1 cellular context compared by ENCODE assay signal in the genomic region with DNA sequence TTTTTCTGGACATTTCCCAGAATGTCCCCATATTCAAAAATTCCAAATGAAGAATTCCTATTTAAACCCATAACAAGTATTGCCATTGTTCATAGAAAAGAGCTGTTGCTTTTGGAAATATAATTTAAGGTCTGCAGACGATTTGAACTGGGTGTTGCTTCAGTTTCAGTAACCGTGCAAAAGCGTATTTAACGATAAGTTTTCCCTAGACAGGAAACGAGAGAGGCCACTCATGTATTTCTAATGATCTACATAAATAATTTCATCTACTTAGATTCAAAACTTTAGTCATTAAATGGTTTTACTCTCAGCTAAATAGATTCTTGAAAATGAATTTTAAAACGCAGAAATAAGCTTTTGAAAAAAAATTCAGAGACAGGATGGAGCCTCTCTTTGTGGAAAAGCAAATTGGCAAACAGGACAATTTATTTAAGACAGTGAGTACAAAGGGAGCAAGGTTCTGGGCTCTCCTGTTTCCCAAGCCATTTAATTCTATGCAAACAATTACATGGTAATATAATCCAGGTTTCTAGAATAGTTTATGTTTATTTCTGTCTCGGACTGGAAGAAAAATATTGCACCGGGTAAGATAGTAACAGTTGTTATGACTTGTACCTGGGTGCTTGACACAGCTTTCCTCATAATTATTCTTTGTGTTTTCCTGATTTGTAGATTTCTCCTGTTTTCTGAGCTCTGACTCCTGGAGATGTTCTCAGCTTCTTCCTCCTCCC.
A peak's percentile ranks its signal among the peaks of the same experiment; 100 is the strongest.
TF ChIP-seq lines count a peak whose summit lies in the region.

No MANE protein-coding gene starts in this region.

TF ChIP-seq in HepG2, 621 proteins besides CTCF, POLR2A, EP300 and RAD21 (continued from another document and continues in another):
- TF ChIP-seq, protein P1, sequence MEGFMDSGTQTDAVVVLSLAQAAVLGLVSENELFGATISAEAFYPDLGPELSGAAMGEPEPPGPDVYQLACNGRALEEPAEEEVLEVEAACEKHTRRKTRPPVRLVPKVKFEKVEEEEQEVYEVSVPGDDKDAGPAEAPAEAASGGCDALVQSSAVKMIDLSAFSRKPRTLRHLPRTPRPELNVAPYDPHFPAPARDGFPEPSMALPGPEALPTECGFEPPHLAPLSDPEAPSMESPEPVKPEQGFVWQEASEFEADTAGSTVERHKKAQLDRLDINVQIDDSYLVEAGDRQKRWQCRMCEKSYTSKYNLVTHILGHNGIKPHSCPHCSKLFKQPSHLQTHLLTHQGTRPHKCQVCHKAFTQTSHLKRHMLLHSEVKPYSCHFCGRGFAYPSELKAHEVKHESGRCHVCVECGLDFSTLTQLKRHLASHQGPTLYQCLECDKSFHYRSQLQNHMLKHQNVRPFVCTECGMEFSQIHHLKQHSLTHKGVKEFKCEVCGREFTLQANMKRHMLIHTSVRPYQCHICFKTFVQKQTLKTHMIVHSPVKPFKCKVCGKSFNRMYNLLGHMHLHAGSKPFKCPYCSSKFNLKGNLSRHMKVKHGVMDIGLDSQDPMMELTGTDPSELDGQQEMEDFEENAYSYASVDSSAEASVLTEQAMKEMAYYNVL (CRISPR knock-in tag; IDR thresholded peaks at IDR 0.05; ENCODE audit: borderline replicate concordance), result no peak
- no peak for TF ChIP-seq ZNF337 (CRISPR knock-in tag; IDR thresholded peaks at IDR 0.05; ENCODE audit: borderline replicate concordance, low read depth)
- no peak for TF ChIP-seq HNRNPK (IDR thresholded peaks at IDR 0.05; ENCODE audit: low read depth, low read length, poor library complexity, severe bottlenecking)
- TF ChIP-seq ZBTB8A (CRISPR knock-in tag; IDR thresholded peaks at IDR 0.05; ENCODE audit: borderline replicate concordance, low read depth), result no peak
- TF ChIP-seq, protein P2, sequence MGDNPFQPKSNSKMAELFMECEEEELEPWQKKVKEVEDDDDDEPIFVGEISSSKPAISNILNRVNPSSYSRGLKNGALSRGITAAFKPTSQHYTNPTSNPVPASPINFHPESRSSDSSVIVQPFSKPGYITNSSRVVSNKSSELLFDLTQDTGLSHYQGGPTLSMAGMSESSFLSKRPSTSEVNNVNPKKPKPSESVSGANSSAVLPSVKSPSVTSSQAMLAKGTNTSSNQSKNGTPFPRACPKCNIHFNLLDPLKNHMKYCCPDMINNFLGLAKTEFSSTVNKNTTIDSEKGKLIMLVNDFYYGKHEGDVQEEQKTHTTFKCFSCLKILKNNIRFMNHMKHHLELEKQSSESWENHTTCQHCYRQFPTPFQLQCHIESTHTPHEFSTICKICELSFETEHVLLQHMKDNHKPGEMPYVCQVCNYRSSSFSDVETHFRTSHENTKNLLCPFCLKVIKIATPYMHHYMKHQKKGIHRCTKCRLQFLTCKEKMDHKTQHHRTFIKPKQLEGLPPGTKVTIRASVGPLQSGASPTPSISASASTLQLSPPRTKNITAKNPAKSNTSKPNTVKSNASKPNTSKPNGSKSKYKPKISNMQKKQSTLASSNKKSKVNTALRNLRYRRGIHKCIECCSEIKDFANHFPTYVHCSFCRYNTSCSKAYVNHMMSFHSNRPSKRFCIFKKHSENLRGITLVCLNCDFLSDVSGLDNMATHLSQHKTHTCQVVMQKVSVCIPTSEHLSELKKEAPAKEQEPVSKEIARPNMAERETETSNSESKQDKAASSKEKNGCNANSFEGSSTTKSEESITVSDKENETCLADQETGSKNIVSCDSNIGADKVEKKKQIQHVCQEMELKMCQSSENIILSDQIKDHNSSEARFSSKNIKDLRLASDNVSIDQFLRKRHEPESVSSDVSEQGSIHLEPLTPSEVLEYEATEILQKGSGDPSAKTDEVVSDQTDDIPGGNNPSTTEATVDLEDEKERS (CRISPR knock-in tag; IDR thresholded peaks at IDR 0.05), result no peak
- TF ChIP-seq ISX (CRISPR knock-in tag; conservative IDR thresholded peaks at IDR 0.05), result no peak
- TF ChIP-seq, protein P3, sequence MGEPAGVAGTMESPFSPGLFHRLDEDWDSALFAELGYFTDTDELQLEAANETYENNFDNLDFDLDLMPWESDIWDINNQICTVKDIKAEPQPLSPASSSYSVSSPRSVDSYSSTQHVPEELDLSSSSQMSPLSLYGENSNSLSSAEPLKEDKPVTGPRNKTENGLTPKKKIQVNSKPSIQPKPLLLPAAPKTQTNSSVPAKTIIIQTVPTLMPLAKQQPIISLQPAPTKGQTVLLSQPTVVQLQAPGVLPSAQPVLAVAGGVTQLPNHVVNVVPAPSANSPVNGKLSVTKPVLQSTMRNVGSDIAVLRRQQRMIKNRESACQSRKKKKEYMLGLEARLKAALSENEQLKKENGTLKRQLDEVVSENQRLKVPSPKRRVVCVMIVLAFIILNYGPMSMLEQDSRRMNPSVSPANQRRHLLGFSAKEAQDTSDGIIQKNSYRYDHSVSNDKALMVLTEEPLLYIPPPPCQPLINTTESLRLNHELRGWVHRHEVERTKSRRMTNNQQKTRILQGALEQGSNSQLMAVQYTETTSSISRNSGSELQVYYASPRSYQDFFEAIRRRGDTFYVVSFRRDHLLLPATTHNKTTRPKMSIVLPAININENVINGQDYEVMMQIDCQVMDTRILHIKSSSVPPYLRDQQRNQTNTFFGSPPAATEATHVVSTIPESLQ (CRISPR knock-in tag; conservative IDR thresholded peaks at IDR 0.05), result no peak
- peak; percentile 79 for TF ChIP-seq ASH2L (IDR thresholded peaks at IDR 0.05; ENCODE audit: insufficient read length, low read depth, low read length)
- TF ChIP-seq ZNF350 (CRISPR knock-in tag; IDR thresholded peaks at IDR 0.05; ENCODE audit: borderline replicate concordance, low read depth), result no peak
- TF ChIP-seq, protein P4, sequence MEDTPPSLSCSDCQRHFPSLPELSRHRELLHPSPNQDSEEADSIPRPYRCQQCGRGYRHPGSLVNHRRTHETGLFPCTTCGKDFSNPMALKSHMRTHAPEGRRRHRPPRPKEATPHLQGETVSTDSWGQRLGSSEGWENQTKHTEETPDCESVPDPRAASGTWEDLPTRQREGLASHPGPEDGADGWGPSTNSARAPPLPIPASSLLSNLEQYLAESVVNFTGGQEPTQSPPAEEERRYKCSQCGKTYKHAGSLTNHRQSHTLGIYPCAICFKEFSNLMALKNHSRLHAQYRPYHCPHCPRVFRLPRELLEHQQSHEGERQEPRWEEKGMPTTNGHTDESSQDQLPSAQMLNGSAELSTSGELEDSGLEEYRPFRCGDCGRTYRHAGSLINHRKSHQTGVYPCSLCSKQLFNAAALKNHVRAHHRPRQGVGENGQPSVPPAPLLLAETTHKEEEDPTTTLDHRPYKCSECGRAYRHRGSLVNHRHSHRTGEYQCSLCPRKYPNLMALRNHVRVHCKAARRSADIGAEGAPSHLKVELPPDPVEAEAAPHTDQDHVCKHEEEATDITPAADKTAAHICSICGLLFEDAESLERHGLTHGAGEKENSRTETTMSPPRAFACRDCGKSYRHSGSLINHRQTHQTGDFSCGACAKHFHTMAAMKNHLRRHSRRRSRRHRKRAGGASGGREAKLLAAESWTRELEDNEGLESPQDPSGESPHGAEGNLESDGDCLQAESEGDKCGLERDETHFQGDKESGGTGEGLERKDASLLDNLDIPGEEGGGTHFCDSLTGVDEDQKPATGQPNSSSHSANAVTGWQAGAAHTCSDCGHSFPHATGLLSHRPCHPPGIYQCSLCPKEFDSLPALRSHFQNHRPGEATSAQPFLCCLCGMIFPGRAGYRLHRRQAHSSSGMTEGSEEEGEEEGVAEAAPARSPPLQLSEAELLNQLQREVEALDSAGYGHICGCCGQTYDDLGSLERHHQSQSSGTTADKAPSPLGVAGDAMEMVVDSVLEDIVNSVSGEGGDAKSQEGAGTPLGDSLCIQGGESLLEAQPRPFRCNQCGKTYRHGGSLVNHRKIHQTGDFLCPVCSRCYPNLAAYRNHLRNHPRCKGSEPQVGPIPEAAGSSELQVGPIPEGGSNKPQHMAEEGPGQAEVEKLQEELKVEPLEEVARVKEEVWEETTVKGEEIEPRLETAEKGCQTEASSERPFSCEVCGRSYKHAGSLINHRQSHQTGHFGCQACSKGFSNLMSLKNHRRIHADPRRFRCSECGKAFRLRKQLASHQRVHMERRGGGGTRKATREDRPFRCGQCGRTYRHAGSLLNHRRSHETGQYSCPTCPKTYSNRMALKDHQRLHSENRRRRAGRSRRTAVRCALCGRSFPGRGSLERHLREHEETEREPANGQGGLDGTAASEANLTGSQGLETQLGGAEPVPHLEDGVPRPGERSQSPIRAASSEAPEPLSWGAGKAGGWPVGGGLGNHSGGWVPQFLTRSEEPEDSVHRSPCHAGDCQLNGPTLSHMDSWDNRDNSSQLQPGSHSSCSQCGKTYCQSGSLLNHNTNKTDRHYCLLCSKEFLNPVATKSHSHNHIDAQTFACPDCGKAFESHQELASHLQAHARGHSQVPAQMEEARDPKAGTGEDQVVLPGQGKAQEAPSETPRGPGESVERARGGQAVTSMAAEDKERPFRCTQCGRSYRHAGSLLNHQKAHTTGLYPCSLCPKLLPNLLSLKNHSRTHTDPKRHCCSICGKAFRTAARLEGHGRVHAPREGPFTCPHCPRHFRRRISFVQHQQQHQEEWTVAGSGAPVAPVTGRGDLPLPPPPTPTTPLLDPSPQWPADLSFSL (CRISPR knock-in tag; IDR thresholded peaks at IDR 0.05), result no peak
- TF ChIP-seq CHD4 (IDR thresholded peaks at IDR 0.05; ENCODE audit: borderline replicate concordance, low read length), result no peak; the same call in 1 of the 2 replicates
- TF ChIP-seq ZNF543 (CRISPR knock-in tag; IDR thresholded peaks at IDR 0.05), result 0 out of 2 replicates have a peak, but pooled peaks have one; percentile 3
- TF ChIP-seq, protein P5, sequence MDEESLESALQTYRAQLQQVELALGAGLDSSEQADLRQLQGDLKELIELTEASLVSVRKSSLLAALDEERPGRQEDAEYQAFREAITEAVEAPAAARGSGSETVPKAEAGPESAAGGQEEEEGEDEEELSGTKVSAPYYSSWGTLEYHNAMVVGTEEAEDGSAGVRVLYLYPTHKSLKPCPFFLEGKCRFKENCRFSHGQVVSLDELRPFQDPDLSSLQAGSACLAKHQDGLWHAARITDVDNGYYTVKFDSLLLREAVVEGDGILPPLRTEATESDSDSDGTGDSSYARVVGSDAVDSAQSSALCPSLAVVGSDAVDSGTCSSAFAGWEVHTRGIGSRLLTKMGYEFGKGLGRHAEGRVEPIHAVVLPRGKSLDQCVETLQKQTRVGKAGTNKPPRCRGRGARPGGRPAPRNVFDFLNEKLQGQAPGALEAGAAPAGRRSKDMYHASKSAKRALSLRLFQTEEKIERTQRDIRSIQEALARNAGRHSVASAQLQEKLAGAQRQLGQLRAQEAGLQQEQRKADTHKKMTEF (CRISPR knock-in tag; IDR thresholded peaks at IDR 0.05), result peak; percentile 47; the same call in 1 of the 2 replicates
- no peak for TF ChIP-seq NR1H2 (CRISPR knock-in tag; IDR thresholded peaks at IDR 0.05; ENCODE audit: borderline replicate concordance, low read depth)
- no peak for TF ChIP-seq ZNF605 (CRISPR knock-in tag; IDR thresholded peaks at IDR 0.05)
- TF ChIP-seq RXRB (CRISPR knock-in tag; IDR thresholded peaks at IDR 0.05; ENCODE audit: borderline replicate concordance), result peak; percentile 9; the same call in 1 of the 2 replicates
- TF ChIP-seq TCF7L2 (IDR thresholded peaks at IDR 0.05; ENCODE audit: low read depth, low read length), result peak; percentile 48
- TF ChIP-seq ZNF563 (CRISPR knock-in tag; IDR thresholded peaks at IDR 0.05), result no peak
- peak; percentile 30; the same call in 1 of the 2 replicates for TF ChIP-seq RARA (CRISPR knock-in tag; IDR thresholded peaks at IDR 0.05)
- no peak for TF ChIP-seq XRCC5 (optimal IDR thresholded peaks at IDR 0.05; ENCODE audit: low read length)
- TF ChIP-seq HNF4A (CRISPR knock-in tag; IDR thresholded peaks at IDR 0.05), result peak; percentile 35; the same call in 1 of the 2 replicates
- TF ChIP-seq, protein P6, sequence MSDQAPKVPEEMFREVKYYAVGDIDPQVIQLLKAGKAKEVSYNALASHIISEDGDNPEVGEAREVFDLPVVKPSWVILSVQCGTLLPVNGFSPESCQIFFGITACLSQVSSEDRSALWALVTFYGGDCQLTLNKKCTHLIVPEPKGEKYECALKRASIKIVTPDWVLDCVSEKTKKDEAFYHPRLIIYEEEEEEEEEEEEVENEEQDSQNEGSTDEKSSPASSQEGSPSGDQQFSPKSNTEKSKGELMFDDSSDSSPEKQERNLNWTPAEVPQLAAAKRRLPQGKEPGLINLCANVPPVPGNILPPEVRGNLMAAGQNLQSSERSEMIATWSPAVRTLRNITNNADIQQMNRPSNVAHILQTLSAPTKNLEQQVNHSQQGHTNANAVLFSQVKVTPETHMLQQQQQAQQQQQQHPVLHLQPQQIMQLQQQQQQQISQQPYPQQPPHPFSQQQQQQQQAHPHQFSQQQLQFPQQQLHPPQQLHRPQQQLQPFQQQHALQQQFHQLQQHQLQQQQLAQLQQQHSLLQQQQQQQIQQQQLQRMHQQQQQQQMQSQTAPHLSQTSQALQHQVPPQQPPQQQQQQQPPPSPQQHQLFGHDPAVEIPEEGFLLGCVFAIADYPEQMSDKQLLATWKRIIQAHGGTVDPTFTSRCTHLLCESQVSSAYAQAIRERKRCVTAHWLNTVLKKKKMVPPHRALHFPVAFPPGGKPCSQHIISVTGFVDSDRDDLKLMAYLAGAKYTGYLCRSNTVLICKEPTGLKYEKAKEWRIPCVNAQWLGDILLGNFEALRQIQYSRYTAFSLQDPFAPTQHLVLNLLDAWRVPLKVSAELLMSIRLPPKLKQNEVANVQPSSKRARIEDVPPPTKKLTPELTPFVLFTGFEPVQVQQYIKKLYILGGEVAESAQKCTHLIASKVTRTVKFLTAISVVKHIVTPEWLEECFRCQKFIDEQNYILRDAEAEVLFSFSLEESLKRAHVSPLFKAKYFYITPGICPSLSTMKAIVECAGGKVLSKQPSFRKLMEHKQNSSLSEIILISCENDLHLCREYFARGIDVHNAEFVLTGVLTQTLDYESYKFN (CRISPR knock-in tag; conservative IDR thresholded peaks at IDR 0.05), result peak; percentile 42; the same call in 1 of the 2 replicates
- TF ChIP-seq MAFF (IDR thresholded peaks at IDR 0.05; ENCODE audit: low read depth, low read length), result no peak
- TF ChIP-seq, protein P7, sequence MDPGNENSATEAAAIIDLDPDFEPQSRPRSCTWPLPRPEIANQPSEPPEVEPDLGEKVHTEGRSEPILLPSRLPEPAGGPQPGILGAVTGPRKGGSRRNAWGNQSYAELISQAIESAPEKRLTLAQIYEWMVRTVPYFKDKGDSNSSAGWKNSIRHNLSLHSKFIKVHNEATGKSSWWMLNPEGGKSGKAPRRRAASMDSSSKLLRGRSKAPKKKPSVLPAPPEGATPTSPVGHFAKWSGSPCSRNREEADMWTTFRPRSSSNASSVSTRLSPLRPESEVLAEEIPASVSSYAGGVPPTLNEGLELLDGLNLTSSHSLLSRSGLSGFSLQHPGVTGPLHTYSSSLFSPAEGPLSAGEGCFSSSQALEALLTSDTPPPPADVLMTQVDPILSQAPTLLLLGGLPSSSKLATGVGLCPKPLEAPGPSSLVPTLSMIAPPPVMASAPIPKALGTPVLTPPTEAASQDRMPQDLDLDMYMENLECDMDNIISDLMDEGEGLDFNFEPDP (CRISPR knock-in tag; conservative IDR thresholded peaks at IDR 0.05), result no peak
- TF ChIP-seq ZNF607 (CRISPR knock-in tag; IDR thresholded peaks at IDR 0.05; ENCODE audit: borderline replicate concordance), result no peak
- TF ChIP-seq, protein P8, sequence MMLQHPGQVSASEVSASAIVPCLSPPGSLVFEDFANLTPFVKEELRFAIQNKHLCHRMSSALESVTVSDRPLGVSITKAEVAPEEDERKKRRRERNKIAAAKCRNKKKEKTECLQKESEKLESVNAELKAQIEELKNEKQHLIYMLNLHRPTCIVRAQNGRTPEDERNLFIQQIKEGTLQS (CRISPR knock-in tag; IDR thresholded peaks at IDR 0.05), result no peak
- no peak for TF ChIP-seq FOXA1 (IDR thresholded peaks at IDR 0.05)
- TF ChIP-seq FOXA1 (CRISPR knock-in tag; IDR thresholded peaks at IDR 0.05), result 0 out of 2 replicates have a peak, but pooled peaks have one; percentile 46
- no peak for TF ChIP-seq ZBTB7A (CRISPR knock-in tag; IDR thresholded peaks at IDR 0.05)
- TF ChIP-seq ZNF460 (CRISPR knock-in tag; IDR thresholded peaks at IDR 0.05; ENCODE audit: borderline replicate concordance), result no peak
- TF ChIP-seq ZNF205 (CRISPR knock-in tag; IDR thresholded peaks at IDR 0.05), result no peak
- 0 out of 2 replicates have a peak, but pooled peaks have one; percentile 4 for TF ChIP-seq NR2C2 (CRISPR knock-in tag; IDR thresholded peaks at IDR 0.05; ENCODE audit: borderline replicate concordance)
